In genomic region chr1:217542837-217543236, GRCh38 we compare ENCODE assay signal across 12 cellular contexts.
A peak's percentile ranks its signal among the peaks of the same experiment; 100 is the strongest.
DNase-seq lines count a peak whose midpoint lies in the region; ATAC-seq and TF ChIP-seq lines count a peak whose summit lies in the region.
"Had no signal": no experiment of that assay in that cellular context is flagged by ENCODE, and none has a peak within 500 bp of the region (broad histone marks: within the 10 kb centered on the region; RNA-seq: fewer than 3 reads in every experiment).

No MANE protein-coding gene starts in this region.

- H3K27me3 ChIP-seq in mammary epithelial cell (ENCODE audit: insufficient read depth, low read length), result no peaks in the 10 kb centered on the region

- in situ Hi-C loops in mammary epithelial cell (cut with MboI; ENCODE audit: low sequenced_read_pairs in 2 of 2), result no loop called here
- in situ Hi-C loops in ACHN (cut with HindIII; ENCODE audit: low pct_ligation_motif_present, low pct_unique_long_range_greater_than_20kb, low sequenced_read_pairs), result no loop called here

- H3K27ac ChIP-seq in mammary epithelial cell (ENCODE audit: insufficient read depth, low read depth, low read length), result no peak overlapping the region
- H3K27ac ChIP-seq: parathyroid adenoma had no signal

- CTCF ChIA-PET in mammary epithelial cell (lab: Charles Lee; ENCODE audit: low non-redundant PET), result no interaction called here

- H3K4me2 ChIP-seq in mammary epithelial cell (ENCODE audit: insufficient read depth, low read depth, low read length), result no peak overlapping the region

- H3K79me2 ChIP-seq in mammary epithelial cell (ENCODE audit: insufficient read depth, low read length), result no peaks in the 10 kb centered on the region

- no TSS peak for BruUV-seq in mammary epithelial cell (replicated peaks; lab: Mats Ljungman, UMichigan)

- no peaks in the 10 kb centered on the region for H3K4me1 ChIP-seq in mammary epithelial cell (ENCODE audit: insufficient read depth, low read length)
- H3K4me1 ChIP-seq: parathyroid adenoma had no signal

- H3K4me3 ChIP-seq in GM12864 (ENCODE audit: low read depth, low read length), result no peak overlapping the region
- no peak overlapping the region for H3K4me3 ChIP-seq in mammary epithelial cell (replicated peaks in 1 of 3; ENCODE audit: insufficient read depth in 1 of 3, low read depth in 2 of 3, low read length in 3 of 3)
- H3K4me3 ChIP-seq: lung had no signal

- dilution Hi-C loops in mammary epithelial cell (cut with HindIII; ENCODE audit: low sequenced_read_pairs), result no loop called here

- ATAC-seq in GM19397 (IDR thresholded peaks at IDR 0.05; ENCODE audit: unreplicated experiment), result peak; percentile 97
- peak; percentile 98 for ATAC-seq in HG02763 (IDR thresholded peaks at IDR 0.05; ENCODE audit: unreplicated experiment)
- ATAC-seq in HG03460 (IDR thresholded peaks at IDR 0.05; ENCODE audit: unreplicated experiment), result peak; percentile 92

- TF ChIP-seq CTCF in GM12864 (IDR thresholded peaks at IDR 0.05; ENCODE audit: low read depth, low read length, missing control alignments) (no peak), mammary epithelial cell (conservative IDR thresholded peaks at IDR 0.05 in 1 of 2, IDR thresholded peaks at IDR 0.05 in 1 of 2; ENCODE audit: extremely low read depth in 1 of 2, insufficient read depth in 1 of 2, low read depth in 1 of 2, low read length in 2 of 2) (no peak)

- intact Hi-C loops in mammary epithelial cell (cut with micrococcal nuclease), result no loop called here

- peaks cover 3% of the 10 kb centered on the region for H3K9me3 ChIP-seq in mammary epithelial cell (replicated peaks; ENCODE audit: insufficient read depth, low read length)

- H2AFZ ChIP-seq in mammary epithelial cell (ENCODE audit: low read depth, low read length), result no peak overlapping the region
- H2AFZ ChIP-seq: parathyroid adenoma had no signal

- no peaks in the 10 kb centered on the region for H4K20me1 ChIP-seq in mammary epithelial cell (ENCODE audit: insufficient read depth, low read length)

- DNase-seq in GM12864 (ENCODE audit: low read depth), result peak; percentile 24
- no peak for DNase-seq in mammary epithelial cell
- DNase-seq in GM19240 (ENCODE audit: insufficient read length, low spot score), result no peak
- no peak for DNase-seq in NOMO-1 (lab: John Stamatoyannopoulos, UW; ENCODE audit: unreplicated experiment in 2 of 2)
- no peak for DNase-seq in ACHN
- DNase-seq: stimulated activated CD4-positive, alpha-beta T cell treated with anti-CD3 and anti-CD28 coated beads, Interleukin-1b, Interleukin-23, amount 100 ng/mL, for 48 hours; stimulated activated naive CD4-positive, alpha-beta T cell treated with Interleukin-2 at 50 U/mL for 16 hours had no signal

- no peak overlapping the region for H3K9ac ChIP-seq in mammary epithelial cell (ENCODE audit: insufficient read depth, low read length)
- H3K9ac ChIP-seq: parathyroid adenoma had no signal

- H3K36me3 ChIP-seq in mammary epithelial cell (ENCODE audit: insufficient read depth, low read length), result no peaks in the 10 kb centered on the region
